In genomic region chr5:173330151-173330855, GRCh38 we compare ENCODE assay signal across 8 cellular contexts. TPM values are rescaled to one million over a fixed set of nuclear protein-coding genes. Genes with fewer than 3 reads are reported as not detected.
DNase-seq lines count a peak whose midpoint lies in the region; ATAC-seq, FAIRE-seq and TF ChIP-seq lines count a peak whose summit lies in the region.

No MANE protein-coding gene starts in this region.

- H3K4me3 ChIP-seq in BJ (ENCODE audit: low read depth, low read length), result peak overlapping the region; percentile 52
- peak overlapping the region; percentile 90 for H3K4me3 ChIP-seq in GM12865 (ENCODE audit: low read depth, low read length)
- H3K4me3 ChIP-seq in keratinocyte (ENCODE audit: control insufficient read depth in 2 of 3, extremely low read depth in 1 of 3, insufficient read depth in 2 of 3, low read depth in 1 of 3, low read length in 3 of 3), result no peak overlapping the region
- H3K4me3 ChIP-seq in CD4-positive, alpha-beta memory T cell (ENCODE audit: low read length in 2 of 2), result no peak overlapping the region

- CTCF ChIA-PET in BJ (lab: Yijun Ruan, JAX), result interaction anchor here (1.0 to 4.1 kb wide), 6 partner anchors 36 to 615 kb away, joined by 3 to 55 read pairs (median 4); no protein-coding TSS in a partner anchor
- CTCF ChIA-PET in CD4-positive, alpha-beta memory T cell (lab: Charles Lee; ENCODE audit: partially characterized antibody), result interaction anchor here (1.3 kb wide), 1 partner anchor 36 kb away, joined by 4 read pairs; no protein-coding TSS in a partner anchor

- no peak overlapping the region for H2AFZ ChIP-seq in keratinocyte (ENCODE audit: control insufficient read depth, low read length)

- peak overlapping the region; percentile 59 for H3K4me3 Mint-ChIP-seq in activated naive CD8-positive, alpha-beta T cell
- H3K4me3 Mint-ChIP-seq in CD4-positive, alpha-beta memory T cell, result peak overlapping the region in 4 of 8 donors; percentile 10 to 66 (median 35)

- peaks cover 30% of the 10 kb centered on the region for H3K4me1 Mint-ChIP-seq in activated naive CD8-positive, alpha-beta T cell (ENCODE audit: low read depth)
- peaks cover 3 to 21% (median 15%) of the 10 kb centered on the region in 4 donors for H3K4me1 Mint-ChIP-seq in CD4-positive, alpha-beta memory T cell

- H3K9me1 ChIP-seq in keratinocyte (ENCODE audit: control insufficient read depth, extremely low read depth, insufficient read depth, low read length), result no peaks in the 10 kb centered on the region

- no peaks in the 10 kb centered on the region for H3K36me3 Mint-ChIP-seq in activated naive CD8-positive, alpha-beta T cell
- no peaks in the 10 kb centered on the region for H3K36me3 Mint-ChIP-seq in CD4-positive, alpha-beta memory T cell

- H3K27me3 Mint-ChIP-seq in activated naive CD8-positive, alpha-beta T cell, result peaks cover 39% of the 10 kb centered on the region
- H3K27me3 Mint-ChIP-seq in CD4-positive, alpha-beta memory T cell, result peaks cover 37 to 45% of the 10 kb centered on the region in 2 donors

- no peak overlapping the region for H3K27ac Mint-ChIP-seq in activated naive CD8-positive, alpha-beta T cell
- no peak overlapping the region for H3K27ac Mint-ChIP-seq in CD4-positive, alpha-beta memory T cell

- no peak for TF ChIP-seq CTCF in BJ (IDR thresholded peaks at IDR 0.05; ENCODE audit: insufficient read depth, low read depth, low read length)
- TF ChIP-seq CTCF in GM12865 (IDR thresholded peaks at IDR 0.05; ENCODE audit: insufficient read depth, low read depth, low read length, missing control alignments), result no peak
- TF ChIP-seq CTCF in keratinocyte (optimal IDR thresholded peaks at IDR 0.05 in 1 of 3, IDR thresholded peaks at IDR 0.05 in 1 of 3, conservative IDR thresholded peaks at IDR 0.05 in 1 of 3; ENCODE audit: extremely low read depth in 1 of 3, insufficient read depth in 2 of 3, low read length in 3 of 3), result no peak

- no peaks in the 10 kb centered on the region for H3K9me3 ChIP-seq in keratinocyte (ENCODE audit: control insufficient read depth, low read depth, low read length)
- no peaks in the 10 kb centered on the region for H3K9me3 ChIP-seq in CD4-positive, alpha-beta memory T cell (ENCODE audit: control insufficient read depth in 1 of 2, low read length in 2 of 2)

- intact Hi-C loops in CD4-positive, alpha-beta memory T cell (cut with micrococcal nuclease), result loop anchor here (5.0 kb wide), 1 partner anchor 38 kb away; no protein-coding TSS in a partner anchor

- H3K27me3 ChIP-seq in BJ (ENCODE audit: control insufficient read depth, insufficient read depth, low read length) (no peaks in the 10 kb centered on the region), keratinocyte (ENCODE audit: control insufficient read depth, extremely low read depth, insufficient read depth, low read length) (peaks cover 29% of the 10 kb centered on the region)
- H3K27me3 ChIP-seq in CD4-positive, alpha-beta memory T cell (ENCODE audit: insufficient read depth, low read length), result peaks cover 16% of the 10 kb centered on the region

- dilution Hi-C loops in keratinocyte (cut with MboI; ENCODE audit: extremely low pct_ligation_motif_present, low sequenced_read_pairs), result no loop called here

- H3K36me3 ChIP-seq in BJ (ENCODE audit: control insufficient read depth, insufficient read depth, low read length) (peaks cover 5% of the 10 kb centered on the region), keratinocyte (ENCODE audit: control insufficient read depth in 2 of 2, extremely low read depth in 1 of 2, insufficient read depth in 2 of 2, low read length in 2 of 2) (peaks cover 0 to 6% of the 10 kb centered on the region in 2 experiments)
- no peaks in the 10 kb centered on the region for H3K36me3 ChIP-seq in CD4-positive, alpha-beta memory T cell (ENCODE audit: insufficient read depth, low read length)

- FAIRE-seq in keratinocyte (lab: Jason Lieb, UNC), result no peak

- no peaks in the 10 kb centered on the region for H3K79me2 ChIP-seq in keratinocyte (ENCODE audit: control insufficient read depth, insufficient read depth, low read length)

- POLR2A ChIA-PET in BJ (lab: Charles Lee), result interaction anchor here (0.6 to 1.3 kb wide), 2 partner anchors 146 to 286 kb away, joined by 4 to 5 read pairs; no protein-coding TSS in a partner anchor
- POLR2A ChIA-PET in CD4-positive, alpha-beta memory T cell (lab: Charles Lee; ENCODE audit: partially characterized antibody), result no interaction called here

- peak overlapping the region; percentile 40 for H3K4me2 ChIP-seq in keratinocyte (ENCODE audit: control insufficient read depth, extremely low read depth, insufficient read depth, low read depth, low read length)

- no peaks in the 10 kb centered on the region for H3K9me3 Mint-ChIP-seq in activated naive CD8-positive, alpha-beta T cell (ENCODE audit: low read depth)
- peaks cover 0 to 3% (median 0%) of the 10 kb centered on the region in 8 donors for H3K9me3 Mint-ChIP-seq in CD4-positive, alpha-beta memory T cell

- H3K9ac ChIP-seq in keratinocyte (ENCODE audit: control insufficient read depth, extremely low read depth, insufficient read depth, low read length), result no peak overlapping the region

- H4K20me1 ChIP-seq in keratinocyte (ENCODE audit: control insufficient read depth, extremely low read depth, insufficient read depth, low read length), result no peaks in the 10 kb centered on the region

- no peak overlapping the region for H3K27ac ChIP-seq in keratinocyte (ENCODE audit: control insufficient read depth, insufficient read depth, low read length)
- H3K27ac ChIP-seq in CD4-positive, alpha-beta memory T cell (ENCODE audit: low read depth, low read length), result no peak overlapping the region

- DNase-seq in BJ (ENCODE audit: low read depth) (no peak), GM12865 (ENCODE audit: low read depth) (no peak), keratinocyte (ENCODE audit: low read depth, low spot score) (no peak), putamen (ENCODE audit: low spot score) (no peak)
- no peak for DNase-seq in CD4-positive, alpha-beta memory T cell

- H3K4me1 ChIP-seq in keratinocyte (ENCODE audit: control insufficient read depth, extremely low read depth, insufficient read depth, low read length), result peaks cover 36% of the 10 kb centered on the region
- peaks cover 4% of the 10 kb centered on the region for H3K4me1 ChIP-seq in CD4-positive, alpha-beta memory T cell (ENCODE audit: insufficient read depth, low read length)

- ATAC-seq in HG03139 (IDR thresholded peaks at IDR 0.05; ENCODE audit: unreplicated experiment) (no peak), HG02763 (IDR thresholded peaks at IDR 0.05; ENCODE audit: unreplicated experiment) (no peak)

RNA-seq across cellular contexts. Expression of gene STC2, which starts 2.1 kb away (rescaled TPM):
- polyA plus RNA-seq in BJ (2011; rRNA removed), result 168 and 181 TPM in 2 replicates
- polyA minus RNA-seq in BJ (2011; rRNA and poly(A)+ RNA removed), result 148 and 149 TPM in 2 replicates
- polyA plus RNA-seq in keratinocyte, result 1.9 to 4.3 TPM (median 4.1 TPM) in 3 replicates
- 8.5 TPM for polyA plus RNA-seq in keratinocyte (2011; ENCODE audit: low read depth)
- 2.2 and 2.6 TPM in 2 replicates for polyA plus RNA-seq in keratinocyte (2011; cell fraction: cytosol; rRNA removed)
- polyA plus RNA-seq in keratinocyte (2011; cell fraction: nucleus; rRNA removed), result 9.3 and 16.7 TPM in 2 replicates
- polyA plus RNA-seq in keratinocyte (2012; ENCODE audit: low replicate concordance), result 4.7 and 14.4 TPM in 2 replicates
- polyA minus RNA-seq in keratinocyte, result 0.82 to 2.5 TPM (median 2.3 TPM) in 3 replicates
- polyA minus RNA-seq in keratinocyte (2011; cell fraction: cytosol; rRNA and poly(A)+ RNA removed), result 10.6 TPM
- polyA minus RNA-seq in keratinocyte (2011; cell fraction: nucleus; rRNA and poly(A)+ RNA removed), result 8.4 and 8.5 TPM in 2 replicates
- total RNA-seq in CD4-positive, alpha-beta memory T cell, result not detected
- not detected for polyA plus RNA-seq in CD4-positive, alpha-beta memory T cell

Comparison
In these comparisons a context has a peak if more than half of its experiments do, and no peak if none do; other contexts are left out.
1. H3K4me3 ChIP-seq: peak in BJ (single experiment) and GM12865 (single experiment); none in keratinocyte (0 of 3) and CD4-positive, alpha-beta memory T cell (0 of 2).